ENCODE assay signal across 8 cellular contexts in the genomic region with DNA sequence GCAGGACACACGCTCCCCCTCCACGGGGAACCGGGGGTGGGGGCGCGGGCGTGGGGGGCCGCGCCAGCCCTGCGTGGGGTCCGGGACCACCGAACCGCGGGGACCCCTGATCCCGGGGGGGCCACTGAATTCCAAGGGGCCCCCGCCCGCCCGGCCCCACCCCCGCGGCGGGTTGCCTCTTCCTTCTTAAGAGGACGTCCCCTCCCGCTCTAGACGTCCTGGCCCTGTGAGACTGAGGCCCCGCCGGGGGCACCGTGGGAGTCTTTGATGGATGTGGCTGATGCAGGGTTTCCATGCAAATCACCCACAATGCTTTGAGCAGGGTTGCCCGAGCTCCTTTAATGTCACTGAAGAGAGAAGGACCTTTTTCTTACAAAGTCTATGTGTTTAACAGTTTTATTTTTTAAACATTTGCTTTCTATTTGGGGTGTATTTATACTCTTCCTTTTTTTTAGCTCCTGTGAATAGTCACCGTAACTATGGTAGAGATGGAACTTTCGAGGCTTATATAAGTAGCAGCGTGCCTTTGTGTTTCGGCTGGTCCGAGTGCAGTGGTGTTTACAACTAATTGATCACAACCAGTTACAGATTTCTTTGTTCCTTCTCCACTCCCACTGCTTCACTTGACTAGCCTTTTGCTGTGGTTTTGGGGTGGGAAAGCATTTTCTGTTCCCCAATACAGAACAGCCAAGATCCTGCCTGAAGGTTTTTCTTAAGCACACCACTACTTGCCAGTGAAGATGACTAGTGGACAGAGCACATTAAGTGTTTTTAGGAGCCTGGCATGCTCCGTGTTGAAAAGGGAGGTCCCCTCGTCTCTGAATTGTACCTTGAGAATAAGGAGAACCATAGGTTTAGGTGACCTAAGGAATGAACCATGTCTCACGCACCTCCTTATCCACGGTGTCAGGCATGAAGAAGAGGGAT. TPM values are rescaled to one million over a fixed set of nuclear protein-coding genes. Genes with fewer than 3 reads are reported as not detected.
DNase-seq lines count a peak whose midpoint lies in the region; ATAC-seq, FAIRE-seq and TF ChIP-seq lines count a peak whose summit lies in the region.

No MANE protein-coding gene starts in this region.

- peaks cover 6% of the 10 kb centered on the region for H3K9me3 Mint-ChIP-seq in CD8-positive, alpha-beta T cell
- H3K9me3 Mint-ChIP-seq in endothelial cell (ENCODE audit: unreplicated experiment): no peaks in the 10 kb centered on the region

- H3K9me3 ChIP-seq in CD8-positive, alpha-beta T cell (ENCODE audit: low read length): no peaks in the 10 kb centered on the region
- no peaks in the 10 kb centered on the region for H3K9me3 ChIP-seq in mucosa of descending colon

- peaks cover 8% of the 10 kb centered on the region for H3K36me3 Mint-ChIP-seq in CD8-positive, alpha-beta T cell
- peaks cover 3% of the 10 kb centered on the region for H3K36me3 Mint-ChIP-seq in endothelial cell (ENCODE audit: low read depth, unreplicated experiment)

- H3K4me1 Mint-ChIP-seq in CD8-positive, alpha-beta T cell (ENCODE audit: low read depth): peaks cover 69% of the 10 kb centered on the region
- H3K4me1 Mint-ChIP-seq in endothelial cell (ENCODE audit: unreplicated experiment): peaks cover 18% of the 10 kb centered on the region

- peaks cover 39% of the 10 kb centered on the region for H3K4me1 ChIP-seq in CD8-positive, alpha-beta T cell (ENCODE audit: insufficient read depth, low read length)
- peaks cover 28% of the 10 kb centered on the region for H3K4me1 ChIP-seq in mucosa of descending colon (ENCODE audit: low read depth)

- ATAC-seq in CD8-positive, alpha-beta T cell: peak; percentile 74
- peak; percentile 57 for ATAC-seq in GM21360 (IDR thresholded peaks at IDR 0.05; ENCODE audit: unreplicated experiment)
- peak; percentile 54 for ATAC-seq in mucosa of descending colon

- intact Hi-C loops in CD8-positive, alpha-beta T cell (cut with DNase I, micrococcal nuclease): loop anchor here (1.0 to 5.0 kb wide), 3 partner anchors 17 to 164 kb away; partner anchors contain the start of gene ZNF398 (in 1 of the 2)
- intact Hi-C loops in mucosa of descending colon (cut with DNase I, micrococcal nuclease): no loop called here

- H3K4me3 ChIP-seq in CD8-positive, alpha-beta T cell (ENCODE audit: low read depth, low read length): peak overlapping the region; percentile 52
- H3K4me3 ChIP-seq in mucosa of descending colon: no peak overlapping the region

- POLR2A ChIA-PET in CD8-positive, alpha-beta T cell (lab: Charles Lee): interaction anchor here (0.6 to 1.6 kb wide), 5 partner anchors 41 to 137 kb away, joined by 3 to 7 read pairs (median 3); partner anchors contain the start of gene EZH2

- peak overlapping the region; percentile 94 for H3K27ac Mint-ChIP-seq in CD8-positive, alpha-beta T cell
- peak overlapping the region; percentile 91 for H3K27ac Mint-ChIP-seq in endothelial cell (ENCODE audit: unreplicated experiment)

- H3K4me3 Mint-ChIP-seq in CD8-positive, alpha-beta T cell: peak overlapping the region; percentile 97
- peak overlapping the region; percentile 97 for H3K4me3 Mint-ChIP-seq in endothelial cell (ENCODE audit: unreplicated experiment)

- TF ChIP-seq CTCF in CD8-positive, alpha-beta T cell (IDR thresholded peaks at IDR 0.05): no peak
- no peak for TF ChIP-seq CTCF in endothelial cell (IDR thresholded peaks at IDR 0.05; ENCODE audit: unreplicated experiment)
- no peak for TF ChIP-seq CTCF in mucosa of descending colon (IDR thresholded peaks at IDR 0.05)

- H3K27me3 ChIP-seq in CD8-positive, alpha-beta T cell (ENCODE audit: insufficient read depth, low read length): no peaks in the 10 kb centered on the region

- no peak for FAIRE-seq in HTR-8/SVneo (lab: Jason Lieb, UNC)

- H3K27me3 Mint-ChIP-seq in CD8-positive, alpha-beta T cell (ENCODE audit: low read depth): no peaks in the 10 kb centered on the region
- peaks cover 8% of the 10 kb centered on the region for H3K27me3 Mint-ChIP-seq in endothelial cell (ENCODE audit: unreplicated experiment)

- peak overlapping the region; percentile 69 for H3K27ac ChIP-seq in CD8-positive, alpha-beta T cell (ENCODE audit: low read depth, low read length)

- CTCF ChIA-PET in CD8-positive, alpha-beta T cell (lab: Charles Lee): interaction anchor here (0.7 to 3.0 kb wide), 5 partner anchors 17 to 42 kb away, joined by 3 to 14 read pairs (median 5); no protein-coding TSS in a partner anchor

- DNase-seq in CD8-positive, alpha-beta T cell: peak; percentile 55 to 92 (median 77)
- DNase-seq in HTR-8/SVneo (ENCODE audit: insufficient read length, low spot score) (peak; percentile 78), NOMO-1 treated with dmso at 0.1 percent for 144 hours (lab: John Stamatoyannopoulos, UW; ENCODE audit: unreplicated experiment) (peak; percentile 11), endothelial cell (ENCODE audit: low spot score) (peak; percentile 75), mucosa of descending colon (peak; percentile 49 to 73 (median 65))
- peak; percentile 71 for DNase-seq in activated CD8-positive, alpha-beta memory T cell treated with anti-CD3 and anti-CD28 coated beads, Interleukin-2, amount 50 U/mL, for 24 hours (ENCODE audit: extremely low read depth)
- DNase-seq in stimulated activated CD8-positive, alpha-beta memory T cell treated with anti-CD3 and anti-CD28 coated beads, Interleukin-4, amount 100 ng/mL, for 1 hour (ENCODE audit: low read depth in 2 of 2, low spot score in 1 of 2): peak; percentile 43 to 66

- H3K36me3 ChIP-seq in CD8-positive, alpha-beta T cell (ENCODE audit: insufficient read depth, low read length): no peaks in the 10 kb centered on the region
- H3K36me3 ChIP-seq in mucosa of descending colon (ENCODE audit: low read depth): no peaks in the 10 kb centered on the region

RNA-seq across cellular contexts. Expression of gene PDIA4, which starts 44.8 kb away (rescaled TPM):
- 10 to 100 TPM; 12.0 to 14.5 TPM for total RNA-seq in CD8-positive, alpha-beta T cell
- total RNA-seq in endothelial cell (ENCODE audit: unreplicated experiment) (266 TPM), mucosa of descending colon (100 to 1,000 TPM in 2 of 3 donors, 10 to 100 TPM in 1; 78.4 to 211 (median 109) TPM)

Comparison
In these comparisons a context has a peak if more than half of its experiments do, and no peak if none do; other contexts are left out.
1. DNase-seq: peak in every context shown above with its lines; median percentile 78 in HTR-8/SVneo; 77 in CD8-positive, alpha-beta T cell; 75 in endothelial cell; 71 in activated CD8-positive, alpha-beta memory T cell treated with anti-CD3 and anti-CD28 coated beads, Interleukin-2, amount 50 U/mL, for 24 hours; 65 in mucosa of descending colon; 54 in stimulated activated CD8-positive, alpha-beta memory T cell treated with anti-CD3 and anti-CD28 coated beads, Interleukin-4, amount 100 ng/mL, for 1 hour; 11 in NOMO-1 treated with dmso at 0.1 percent for 144 hours.
2. RNA of gene PDIA4, which starts 44.8 kb away (total RNA-seq): 266 TPM in endothelial cell (single experiment) and 78.4 to 211 TPM in mucosa of descending colon; 12.0 to 14.5 TPM in CD8-positive, alpha-beta T cell; every median in the first group is over 4 times any median in the second.
3. intact Hi-C loops: an anchor here in CD8-positive, alpha-beta T cell (1.0 to 5.0 kb wide); none called in mucosa of descending colon.
4. Peak in every context shown above with its lines, with median percentiles within 50 percentile points of each other: ATAC-seq.